In the genomic region with DNA sequence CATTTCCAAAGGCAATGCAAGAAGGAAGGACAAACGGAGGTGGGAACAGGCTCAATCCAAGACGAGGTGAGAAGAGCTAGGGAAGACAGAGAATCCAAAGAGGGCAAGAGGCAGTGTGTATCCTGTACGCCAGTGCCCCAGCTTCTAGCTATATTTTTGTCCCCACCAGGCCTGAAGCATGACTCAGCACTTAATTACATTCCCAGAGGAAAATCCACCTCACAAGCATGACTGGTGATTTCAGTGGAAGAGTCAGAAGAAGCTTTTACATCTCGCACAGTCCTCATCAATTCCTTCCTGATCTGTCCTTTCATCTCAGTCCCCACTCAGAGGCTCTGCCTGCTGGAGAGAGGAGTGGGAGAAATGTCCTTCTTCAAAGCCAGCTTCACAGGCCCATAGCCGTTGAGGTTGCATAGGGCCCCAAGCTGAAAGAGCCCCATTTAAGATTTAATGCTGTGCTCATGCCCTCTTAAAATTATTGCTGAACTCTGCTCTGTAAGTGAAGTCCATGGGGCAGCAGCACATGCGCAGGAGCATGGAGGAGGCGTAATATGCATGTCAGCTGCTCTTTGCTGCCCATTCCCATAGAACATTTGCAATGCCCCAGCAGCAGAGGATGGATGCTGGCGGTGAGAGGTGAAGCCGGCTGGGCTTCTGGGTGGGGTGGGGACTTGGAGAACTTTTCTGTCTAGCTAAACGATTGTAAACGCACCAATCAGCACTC, we compare ENCODE assay signal across 18 cellular contexts. TPM values are rescaled to one million over a fixed set of nuclear protein-coding genes. Genes with fewer than 3 reads are reported as not detected.
A peak's percentile ranks its signal among the peaks of the same experiment; 100 is the strongest.
DNase-seq lines count a peak whose midpoint lies in the region; ATAC-seq and TF ChIP-seq lines count a peak whose summit lies in the region.
"Had no signal": no experiment of that assay in that cellular context is flagged by ENCODE, and none has a peak within 500 bp of the region (broad histone marks: within the 10 kb centered on the region; RNA-seq: fewer than 3 reads in every experiment).

No MANE protein-coding gene starts in this region.

- no peak overlapping the region for H3K9ac ChIP-seq in iPS-20b (ENCODE audit: low read depth, low read length)

- no peak overlapping the region for H3K4me3 Mint-ChIP-seq in natural killer cell treated with Interleukin-12 subunit alpha and Interleukin-12 subunit beta and Interleukin-15 and Interleukin-18, amount 100 ng/mL, for 72 hours
- H3K4me3 Mint-ChIP-seq in natural killer cell: no peak overlapping the region
- H3K4me3 Mint-ChIP-seq: activated CD4-positive, alpha-beta T cell treated with anti-CD3 and anti-CD28 coated beads, Interleukin-2, amount 10 ng/mL, durations not matched to agents 7 days and 5 days; activated naive CD4-positive, alpha-beta T cell treated with anti-CD3 and anti-CD28 coated beads, Interleukin-2, amount 50 U/mL, for 24 hours; naive thymus-derived CD8-positive, alpha-beta T cell had no signal

- H3K9me3 ChIP-seq in iPS-20b (ENCODE audit: insufficient read depth, low read depth, low read length): no peaks in the 10 kb centered on the region

- peaks cover 3% of the 10 kb centered on the region for H3K9me3 Mint-ChIP-seq in natural killer cell treated with Interleukin-12 subunit alpha and Interleukin-12 subunit beta and Interleukin-15 and Interleukin-18, amount 100 ng/mL, for 72 hours
- no peaks in the 10 kb centered on the region for H3K9me3 Mint-ChIP-seq in natural killer cell
- H3K9me3 Mint-ChIP-seq: activated naive CD4-positive, alpha-beta T cell treated with anti-CD3 and anti-CD28 coated beads, Interleukin-2, amount 50 U/mL, for 24 hours; naive thymus-derived CD8-positive, alpha-beta T cell had no signal

- TF ChIP-seq CTCF in natural killer cell (IDR thresholded peaks at IDR 0.05): no peak

- no peak for DNase-seq in natural killer cell treated with Interleukin-12 subunit alpha and Interleukin-12 subunit beta and Interleukin-15 and Interleukin-18, amount 100 ng/mL, for 72 hours (ENCODE audit: low spot score)
- DNase-seq in natural killer cell (no peak), SK-N-DZ (ENCODE audit: low spot score) (peak; percentile 45)
- DNase-seq: activated CD4-positive, alpha-beta T cell treated with anti-CD3 and anti-CD28 coated beads, Interleukin-2, amount 10 ng/mL, durations not matched to agents 7 days and 5 days; AML-193; Calu3; naive thymus-derived CD8-positive, alpha-beta T cell; NCI-H2107; SHP77 treated with DMSO at 0.1 percent for 48 hours; stimulated activated CD4-positive, alpha-beta T cell treated with anti-CD3 and anti-CD28 coated beads, Interleukin-1b, Interleukin-23, amount 100 ng/mL, for 48 hours; substantia nigra had no signal

- H3K27ac ChIP-seq in iPS-20b (ENCODE audit: low read length): peak overlapping the region; percentile 53

- peak overlapping the region; percentile 36 to 89 for H3K27ac Mint-ChIP-seq in natural killer cell treated with Interleukin-12 subunit alpha and Interleukin-12 subunit beta and Interleukin-15 and Interleukin-18, amount 100 ng/mL, for 72 hours
- H3K27ac Mint-ChIP-seq in natural killer cell: no peak overlapping the region
- H3K27ac Mint-ChIP-seq: activated CD4-positive, alpha-beta T cell treated with anti-CD3 and anti-CD28 coated beads, Interleukin-2, amount 10 ng/mL, durations not matched to agents 7 days and 5 days; activated naive CD4-positive, alpha-beta T cell treated with anti-CD3 and anti-CD28 coated beads, Interleukin-2, amount 50 U/mL, for 24 hours had no signal

- no peaks in the 10 kb centered on the region for H3K36me3 ChIP-seq in iPS-20b (ENCODE audit: insufficient read depth, low read depth, low read length)

- H3K4me1 Mint-ChIP-seq in natural killer cell treated with Interleukin-12 subunit alpha and Interleukin-12 subunit beta and Interleukin-15 and Interleukin-18, amount 100 ng/mL, for 72 hours (ENCODE audit: low read depth in 2 of 2): peaks cover 19 to 48% of the 10 kb centered on the region in 2 donors
- H3K4me1 Mint-ChIP-seq in natural killer cell: peaks cover 36 to 41% of the 10 kb centered on the region in 2 donors

- H3K27me3 ChIP-seq in iPS-20b (ENCODE audit: insufficient read depth, low read length): no peaks in the 10 kb centered on the region

- intact Hi-C loops in natural killer cell (cut with micrococcal nuclease): no loop called here

- ATAC-seq in natural killer cell treated with Interleukin-12 subunit alpha and Interleukin-12 subunit beta and Interleukin-15 and Interleukin-18, amount 100 ng/mL, for 72 hours: no peak
- ATAC-seq in natural killer cell: no peak
- ATAC-seq in HG02798 (IDR thresholded peaks at IDR 0.05; ENCODE audit: poor library complexity, unreplicated experiment): no peak
- ATAC-seq in HG02678 (IDR thresholded peaks at IDR 0.05; ENCODE audit: unreplicated experiment): no peak
- ATAC-seq in GM19467 (IDR thresholded peaks at IDR 0.05; ENCODE audit: unreplicated experiment): no peak
- no peak for ATAC-seq in GM18873 (IDR thresholded peaks at IDR 0.05; ENCODE audit: low FRiP score, unreplicated experiment)
- ATAC-seq: naive thymus-derived CD8-positive, alpha-beta T cell had no signal

- peaks cover 13% of the 10 kb centered on the region for H3K4me1 ChIP-seq in iPS-20b (ENCODE audit: insufficient read depth, low read length)

- no peaks in the 10 kb centered on the region for H3K27me3 Mint-ChIP-seq in natural killer cell treated with Interleukin-12 subunit alpha and Interleukin-12 subunit beta and Interleukin-15 and Interleukin-18, amount 100 ng/mL, for 72 hours
- H3K27me3 Mint-ChIP-seq in natural killer cell (ENCODE audit: low read depth in 2 of 2): no peaks in the 10 kb centered on the region
- H3K27me3 Mint-ChIP-seq: activated CD4-positive, alpha-beta T cell treated with anti-CD3 and anti-CD28 coated beads, Interleukin-2, amount 10 ng/mL, durations not matched to agents 7 days and 5 days; activated naive CD4-positive, alpha-beta T cell treated with anti-CD3 and anti-CD28 coated beads, Interleukin-2, amount 50 U/mL, for 24 hours; naive thymus-derived CD8-positive, alpha-beta T cell had no signal

- 0 out of 2 replicates have a peak overlapping the region, but pooled peaks have one; percentile 25 for H3K4me3 ChIP-seq in iPS-20b (ENCODE audit: low read length)

- H3K36me3 Mint-ChIP-seq in natural killer cell treated with Interleukin-12 subunit alpha and Interleukin-12 subunit beta and Interleukin-15 and Interleukin-18, amount 100 ng/mL, for 72 hours: no peaks in the 10 kb centered on the region
- no peaks in the 10 kb centered on the region for H3K36me3 Mint-ChIP-seq in natural killer cell
- H3K36me3 Mint-ChIP-seq: activated naive CD4-positive, alpha-beta T cell treated with anti-CD3 and anti-CD28 coated beads, Interleukin-2, amount 50 U/mL, for 24 hours; naive thymus-derived CD8-positive, alpha-beta T cell had no signal

RNA-seq across cellular contexts. Expression of gene AOAH, which starts 39.0 kb away (rescaled TPM):
- total RNA-seq in natural killer cell treated with Interleukin-12 subunit alpha and Interleukin-12 subunit beta and Interleukin-15 and Interleukin-18, amount 100 ng/mL, for 72 hours: 100 to 1,000 TPM; 108 to 136 TPM
- total RNA-seq in natural killer cell: 100 to 1,000 TPM; 263 to 403 (median 312) TPM
- 0.06 and 0.43 TPM in 2 replicates for polyA plus RNA-seq in SK-N-DZ (2014; cell fraction: cytosol; rRNA removed)
- polyA plus RNA-seq in SK-N-DZ (2014; cell fraction: nucleus; rRNA removed): 0.23 and 0.56 TPM in 2 replicates
- total RNA-seq: bronchial epithelial cell, Calu3 had no signal

Comparison
In these comparisons a context has a peak if more than half of its experiments do, and no peak if none do; other contexts are left out.
1. H3K27ac Mint-ChIP-seq: peak in natural killer cell treated with Interleukin-12 subunit alpha and Interleukin-12 subunit beta and Interleukin-15 and Interleukin-18, amount 100 ng/mL, for 72 hours (2 of 2); none in natural killer cell (0 of 2).